In genomic region chr6:117976030-117976651, GRCh38 we compare ENCODE assay signal across 9 cellular contexts.
DNase-seq lines count a peak whose midpoint lies in the region; ATAC-seq and TF ChIP-seq lines count a peak whose summit lies in the region.
"Had no signal": no experiment of that assay in that cellular context is flagged by ENCODE, and none has a peak within 500 bp of the region (broad histone marks: within the 10 kb centered on the region; RNA-seq: fewer than 3 reads in every experiment).

No MANE protein-coding gene starts in this region.

- H3K27me3 Mint-ChIP-seq in activated CD4-positive, alpha-beta T cell treated with anti-CD3 and anti-CD28 coated beads, Interleukin-2, amount 10 ng/mL, durations not matched to agents 24 days and 14 days, result peaks cover 10% of the 10 kb centered on the region
- H3K27me3 Mint-ChIP-seq in activated CD4-positive, alpha-beta T cell treated with anti-CD3 and anti-CD28 coated beads for 36 hours, result peaks cover 14% of the 10 kb centered on the region

- in situ Hi-C loops in astrocyte of the spinal cord (cut with HindIII; ENCODE audit: low sequenced_read_pairs), result no loop called here

- no peaks in the 10 kb centered on the region for H3K36me3 Mint-ChIP-seq in activated CD4-positive, alpha-beta T cell treated with anti-CD3 and anti-CD28 coated beads, Interleukin-2, amount 10 ng/mL, durations not matched to agents 24 days and 14 days (ENCODE audit: low read depth)
- no peaks in the 10 kb centered on the region for H3K36me3 Mint-ChIP-seq in activated CD4-positive, alpha-beta T cell treated with anti-CD3 and anti-CD28 coated beads for 36 hours (ENCODE audit: low read depth)
- H3K36me3 Mint-ChIP-seq: activated naive CD8-positive, alpha-beta T cell had no signal

- POLR2A ChIA-PET in activated CD4-positive, alpha-beta T cell treated with anti-CD3 and anti-CD28 coated beads for 36 hours (lab: Charles Lee), result no interaction called here

- no peaks in the 10 kb centered on the region for H3K9me3 Mint-ChIP-seq in activated CD4-positive, alpha-beta T cell treated with anti-CD3 and anti-CD28 coated beads, Interleukin-2, amount 10 ng/mL, durations not matched to agents 24 days and 14 days
- peaks cover 9% of the 10 kb centered on the region for H3K9me3 Mint-ChIP-seq in activated CD4-positive, alpha-beta T cell treated with anti-CD3 and anti-CD28 coated beads for 36 hours (ENCODE audit: low read depth)

- no peak overlapping the region for H3K27ac Mint-ChIP-seq in activated CD4-positive, alpha-beta T cell treated with anti-CD3 and anti-CD28 coated beads, Interleukin-2, amount 10 ng/mL, durations not matched to agents 24 days and 14 days
- no peak overlapping the region for H3K27ac Mint-ChIP-seq in activated CD4-positive, alpha-beta T cell treated with anti-CD3 and anti-CD28 coated beads for 36 hours
- H3K27ac Mint-ChIP-seq: activated naive CD8-positive, alpha-beta T cell had no signal

- H3K4me3 Mint-ChIP-seq in activated CD4-positive, alpha-beta T cell treated with anti-CD3 and anti-CD28 coated beads, Interleukin-2, amount 10 ng/mL, durations not matched to agents 24 days and 14 days, result no peak overlapping the region
- no peak overlapping the region for H3K4me3 Mint-ChIP-seq in activated CD4-positive, alpha-beta T cell treated with anti-CD3 and anti-CD28 coated beads for 36 hours
- H3K4me3 Mint-ChIP-seq: activated naive CD8-positive, alpha-beta T cell had no signal

- ATAC-seq in activated CD4-positive, alpha-beta T cell treated with anti-CD3 and anti-CD28 coated beads for 36 hours, result no peak
- ATAC-seq in HG03045 (IDR thresholded peaks at IDR 0.05; ENCODE audit: unreplicated experiment) (peak; percentile 55), GM18870 (IDR thresholded peaks at IDR 0.05; ENCODE audit: unreplicated experiment) (no peak)

- DNase-seq in activated CD4-positive, alpha-beta T cell treated with anti-CD3 and anti-CD28 coated beads, Interleukin-2, amount 10 ng/mL, durations not matched to agents 24 days and 14 days, result peak; percentile 71
- DNase-seq in activated CD4-positive, alpha-beta T cell treated with anti-CD3 and anti-CD28 coated beads for 36 hours, result no peak
- peak; percentile 33 to 48 for DNase-seq in NCI-H446 (lab: John Stamatoyannopoulos, UW)
- DNase-seq in astrocyte of the spinal cord (ENCODE audit: low read depth, low spot score), result peak; percentile 57
- DNase-seq in iris pigment epithelial cell (ENCODE audit: low read depth), result peak; percentile 42
- DNase-seq in activated effector memory CD4-positive, alpha-beta T cell treated with Interleukin-2 at 50 U/mL for 16 hours, result no peak

- no peaks in the 10 kb centered on the region for H3K4me1 Mint-ChIP-seq in activated CD4-positive, alpha-beta T cell treated with anti-CD3 and anti-CD28 coated beads, Interleukin-2, amount 10 ng/mL, durations not matched to agents 24 days and 14 days
- H3K4me1 Mint-ChIP-seq in activated CD4-positive, alpha-beta T cell treated with anti-CD3 and anti-CD28 coated beads for 36 hours, result no peaks in the 10 kb centered on the region

- CTCF ChIA-PET in activated CD4-positive, alpha-beta T cell treated with anti-CD3 and anti-CD28 coated beads for 36 hours (lab: Charles Lee), result interaction anchor here (0.6 to 2.5 kb wide), 10 partner anchors 9 to 570 kb away, joined by 3 to 8 read pairs (median 3); no protein-coding TSS in a partner anchor

- H3K4me3 ChIP-seq in astrocyte of the spinal cord (ENCODE audit: low read depth, low read length), result no peak overlapping the region

- TF ChIP-seq CTCF in astrocyte of the spinal cord (IDR thresholded peaks at IDR 0.05; ENCODE audit: low read depth, low read length), result peak; percentile 66

- intact Hi-C loops in activated CD4-positive, alpha-beta T cell treated with anti-CD3 and anti-CD28 coated beads, Interleukin-2, amount 10 ng/mL, durations not matched to agents 24 days and 14 days (cut with micrococcal nuclease), result loop anchor here (10.0 kb wide), 1 partner anchor 1139 kb away; no protein-coding TSS in a partner anchor
- intact Hi-C loops in activated CD4-positive, alpha-beta T cell treated with anti-CD3 and anti-CD28 coated beads for 36 hours (cut with DNase I, micrococcal nuclease), result loop anchor here (1.0 to 10.0 kb wide), 5 partner anchors 286 to 641 kb away; no protein-coding TSS in a partner anchor

Comparison
In these comparisons a context has a peak if more than half of its experiments do, and no peak if none do; other contexts are left out.
1. DNase-seq: peak in activated CD4-positive, alpha-beta T cell treated with anti-CD3 and anti-CD28 coated beads, Interleukin-2, amount 10 ng/mL, durations not matched to agents 24 days and 14 days (single experiment), NCI-H446 (2 of 2), astrocyte of the spinal cord (single experiment) and iris pigment epithelial cell (single experiment); none in activated CD4-positive, alpha-beta T cell treated with anti-CD3 and anti-CD28 coated beads for 36 hours (single experiment) and activated effector memory CD4-positive, alpha-beta T cell treated with Interleukin-2 at 50 U/mL for 16 hours (single experiment).